Comparison of ENCODE assay signal across 8 cellular contexts in the genomic region with DNA sequence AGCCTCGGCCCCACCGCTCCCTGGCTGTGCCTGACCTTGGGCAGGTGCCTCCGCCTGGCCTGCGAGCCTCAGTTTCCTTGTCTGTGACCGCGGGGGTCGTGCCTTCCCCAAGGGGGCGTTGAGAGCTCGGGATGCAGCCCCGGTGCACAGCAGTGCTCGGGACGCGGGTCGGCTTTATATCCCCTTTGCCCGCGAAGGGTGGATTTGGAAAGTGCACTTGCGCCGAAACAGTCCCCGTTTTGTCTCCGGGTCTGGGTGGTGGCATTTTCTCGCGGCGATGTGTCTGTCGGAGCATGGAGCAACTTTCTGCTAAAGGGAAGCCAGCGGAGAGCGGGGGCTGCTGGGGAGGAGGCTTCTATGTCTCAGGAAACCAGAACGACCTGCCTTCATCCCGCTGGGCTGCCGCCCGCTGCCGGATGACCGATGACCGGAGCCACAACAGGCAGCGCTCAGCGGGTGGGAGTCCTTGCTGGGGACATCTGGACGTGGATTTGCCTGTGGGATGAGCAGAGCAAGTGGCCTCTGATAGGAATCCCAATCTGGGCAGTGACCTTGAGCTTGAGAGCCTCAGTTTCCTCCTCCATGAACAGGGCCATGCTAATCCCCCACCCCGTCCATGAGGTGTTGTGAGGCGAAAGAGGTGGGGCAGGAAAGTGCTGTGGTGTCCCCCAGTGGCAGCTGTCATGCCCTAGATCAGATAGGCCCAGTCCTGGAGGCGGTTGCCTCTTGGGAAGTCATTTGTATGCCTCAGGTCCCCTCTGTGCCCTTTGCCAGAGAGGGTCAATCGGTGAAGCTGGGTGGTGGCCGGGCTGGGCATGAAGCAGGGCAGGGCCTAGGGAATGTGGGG. TPM values are rescaled to one million over a fixed set of nuclear protein-coding genes. Genes with fewer than 3 reads are reported as not detected.
A peak's percentile ranks its signal among the peaks of the same experiment; 100 is the strongest.
DNase-seq lines count a peak whose midpoint lies in the region; ATAC-seq lines count a peak whose summit lies in the region.

No MANE protein-coding gene starts in this region.

- intact Hi-C loops in right cardiac atrium (cut with DNase I): no loop called here

- H3K4me1 ChIP-seq in HUES64 (ENCODE audit: insufficient read depth, low read length): no peaks in the 10 kb centered on the region; the same call in 1 of the 2 replicates
- H3K4me1 ChIP-seq in right cardiac atrium (ENCODE audit: control insufficient read depth, insufficient read depth, low read length): peaks cover 6% of the 10 kb centered on the region

- H3K9me3 ChIP-seq in HUES64 (ENCODE audit: insufficient read depth, low read depth, low read length) (no peaks in the 10 kb centered on the region), right cardiac atrium (ENCODE audit: control insufficient read depth, low read length) (no peaks in the 10 kb centered on the region)

- H3K4me3 ChIP-seq in HUES64 (ENCODE audit: low read length) (peak overlapping the region; percentile 71), right cardiac atrium (ENCODE audit: low read length) (peak overlapping the region; percentile 54), skin epidermis (peak overlapping the region; percentile 37 to 60 (median 53))

- peak; percentile 32 to 35 for ATAC-seq in right cardiac atrium
- ATAC-seq in GM18907 (IDR thresholded peaks at IDR 0.05; ENCODE audit: unreplicated experiment): no peak
- no peak for ATAC-seq in GM19324 (IDR thresholded peaks at IDR 0.05; ENCODE audit: low FRiP score, unreplicated experiment)

- 7% methylated on average over 41 of the region's 41 CpGs for WGBS in HUES64
- 6% methylated on average over 41 of the region's 41 CpGs for WGBS in right cardiac atrium

- peak overlapping the region; percentile 35; the same call in 1 of the 2 replicates for H3K9ac ChIP-seq in HUES64 (ENCODE audit: low read depth, low read length)

- peaks cover 35% of the 10 kb centered on the region for H3K27me3 ChIP-seq in HUES64 (ENCODE audit: insufficient read depth, low read length)
- H3K27me3 ChIP-seq in right cardiac atrium (ENCODE audit: control insufficient read depth, insufficient read depth): no peaks in the 10 kb centered on the region

- H3K27ac ChIP-seq in HUES64 (ENCODE audit: low read depth, low read length) (no peak overlapping the region), right cardiac atrium (ENCODE audit: low read length) (peak overlapping the region; percentile 34), skin epidermis (peak overlapping the region in 16 of 21 experiments; percentile 33 to 86 (median 66))

- DNase-seq in activated CD8-positive, alpha-beta memory T cell treated with anti-CD3 and anti-CD28 coated beads, Interleukin-2, amount 50 U/mL, for 48 hours: peak; percentile 67
- DNase-seq in right cardiac atrium (peak in 2 of 3 donors; percentile 68 to 69), NCI-H526 (lab: John Stamatoyannopoulos, UW) (no peak), inferior parietal cortex (ENCODE audit: extremely low spot score) (no peak)

- H3K36me3 ChIP-seq in HUES64 (ENCODE audit: insufficient read depth, low read length): no peaks in the 10 kb centered on the region; the same call in 1 of the 2 replicates

RNA-seq across cellular contexts. Expression of a gene that starts 0.7 kb away (rescaled TPM):
- polyA plus RNA-seq in HUES64 (2013, experiment 1 of 2): 3.6 TPM
- 4.2 TPM for polyA plus RNA-seq in HUES64 (2013, experiment 2 of 2)
- total RNA-seq in right cardiac atrium: 10 to 100 TPM; 21.0 to 37.5 (median 32.0) TPM
- polyA plus RNA-seq in right cardiac atrium: 18.6 TPM

Comparison
In these comparisons a context has a peak if more than half of its experiments do, and no peak if none do; other contexts are left out.
1. DNase-seq: peak in activated CD8-positive, alpha-beta memory T cell treated with anti-CD3 and anti-CD28 coated beads, Interleukin-2, amount 50 U/mL, for 48 hours (single experiment) and right cardiac atrium (2 of 3); none in NCI-H526 (0 of 2) and inferior parietal cortex (single experiment).
2. ATAC-seq: peak in right cardiac atrium (2 of 2); none in GM18907 (single experiment) and GM19324 (single experiment).
3. Peak in every context shown above with its lines, with median percentiles within 50 percentile points of each other: H3K4me3 ChIP-seq.